Comparison of ENCODE assay signal across 9 cellular contexts in the genomic region with DNA sequence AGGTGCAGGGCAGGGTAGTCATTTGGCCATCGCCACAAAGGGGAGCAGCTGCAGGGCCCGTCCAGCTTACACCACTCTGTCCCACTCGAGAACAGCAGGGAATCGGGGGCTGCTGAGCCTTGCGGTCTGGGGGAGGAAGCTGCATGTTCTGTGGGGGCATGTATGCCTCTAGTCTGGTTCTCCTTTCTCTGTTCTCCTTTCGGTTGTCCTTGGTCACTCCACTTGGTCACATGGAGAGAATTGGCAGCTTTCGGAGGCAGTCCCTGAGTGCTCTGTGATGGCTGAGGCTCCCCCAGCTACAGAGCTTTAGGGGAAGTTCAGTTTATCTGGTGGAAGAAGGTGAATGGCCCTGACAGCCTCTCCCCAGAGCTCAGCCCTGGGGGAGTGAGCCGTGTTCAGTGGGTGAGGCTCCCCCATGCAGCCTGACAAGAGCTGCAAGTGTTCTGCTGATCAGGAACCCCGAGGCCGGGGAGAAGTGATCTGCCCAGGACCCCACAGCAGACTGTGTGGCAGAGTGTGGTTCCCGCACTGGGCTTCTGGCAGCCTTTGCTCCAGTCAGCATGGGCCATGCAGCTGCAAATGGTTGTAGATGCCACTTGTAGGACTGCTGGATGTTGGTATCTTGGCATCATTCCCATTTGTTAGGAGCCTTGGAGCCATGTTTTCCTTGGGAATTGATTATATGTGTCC. TPM values are rescaled to one million over a fixed set of nuclear protein-coding genes. Genes with fewer than 3 reads are reported as not detected.
DNase-seq lines count a peak whose midpoint lies in the region; ATAC-seq and TF ChIP-seq lines count a peak whose summit lies in the region.
"Had no signal": no experiment of that assay in that cellular context is flagged by ENCODE, and none has a peak within 500 bp of the region (broad histone marks: within the 10 kb centered on the region; RNA-seq: fewer than 3 reads in every experiment).

No MANE protein-coding gene starts in this region.

- peak overlapping the region; percentile 76 to 94 for H3K4me3 Mint-ChIP-seq in activated T-cell treated with anti-CD3 and anti-CD28 coated beads, Interleukin-2, amount 50 U/mL, for 72 hours
- H3K4me3 Mint-ChIP-seq in memory B cell (peak overlapping the region; percentile 83), WTC11 (no peak overlapping the region), chondrocyte (ENCODE audit: unreplicated experiment) (no peak overlapping the region)

- DNase-seq in GM10248 (ENCODE audit: extremely low spot score) (peak; percentile 82), memory B cell (ENCODE audit: low spot score in 2 of 2) (peak; percentile 44 to 74), NCI-H187 treated with DMSO at 0.1 percent for 48 hours (lab: John Stamatoyannopoulos, UW) (no peak), WTC11 (ENCODE audit: low spot score) (no peak), chondrocyte (ENCODE audit: low spot score) (no peak)
- DNase-seq in activated T-cell treated with anti-CD3 and anti-CD28 coated beads, Interleukin-2, amount 50 U/mL, for 72 hours = peak in 1 of 2 donors; percentile 11

- TF ChIP-seq CTCF in GM10248 (IDR thresholded peaks at IDR 0.05; ENCODE audit: control extremely low read depth, extremely low read depth, low read depth, missing control alignments) = no peak
- no peak for TF ChIP-seq CTCF in WTC11 (IDR thresholded peaks at IDR 0.05)
- TF ChIP-seq CTCF in chondrocyte (IDR thresholded peaks at IDR 0.05) = no peak

- no peaks in the 10 kb centered on the region for H3K36me3 Mint-ChIP-seq in activated T-cell treated with anti-CD3 and anti-CD28 coated beads, Interleukin-2, amount 50 U/mL, for 72 hours (ENCODE audit: insufficient read depth in 2 of 2)
- H3K36me3 Mint-ChIP-seq in memory B cell (no peaks in the 10 kb centered on the region), WTC11 (no peaks in the 10 kb centered on the region), chondrocyte (ENCODE audit: low read depth) (no peaks in the 10 kb centered on the region)

- no peaks in the 10 kb centered on the region for H3K27me3 Mint-ChIP-seq in activated T-cell treated with anti-CD3 and anti-CD28 coated beads, Interleukin-2, amount 50 U/mL, for 72 hours (ENCODE audit: low read depth)
- H3K27me3 Mint-ChIP-seq in memory B cell (no peaks in the 10 kb centered on the region), WTC11 (ENCODE audit: low read depth) (no peaks in the 10 kb centered on the region; the same call in 1 of the 2 replicates), chondrocyte (ENCODE audit: low read depth) (peaks cover 19% of the 10 kb centered on the region)

- peak overlapping the region; percentile 90 for H3K27ac Mint-ChIP-seq in activated T-cell treated with anti-CD3 and anti-CD28 coated beads, Interleukin-2, amount 50 U/mL, for 72 hours
- peak overlapping the region; percentile 85 for H3K27ac Mint-ChIP-seq in memory B cell
- H3K27ac Mint-ChIP-seq in WTC11 = no peak overlapping the region
- no peak overlapping the region for H3K27ac Mint-ChIP-seq in chondrocyte (ENCODE audit: unreplicated experiment)

- POLR2A ChIA-PET in GM10248 (lab: Yijun Ruan, JAX) (no interaction called here), WTC11 (lab: Charles Lee) (no interaction called here)

- ATAC-seq in GM19438 (IDR thresholded peaks at IDR 0.05; ENCODE audit: low read depth, unreplicated experiment) (peak; percentile 93), HG03442 (IDR thresholded peaks at IDR 0.05; ENCODE audit: unreplicated experiment) (peak; percentile 88), memory B cell (ENCODE audit: low read depth) (peak; percentile 92), WTC11 (no peak)
- peak; percentile 53 to 62 for ATAC-seq in activated T-cell treated with anti-CD3 and anti-CD28 coated beads, Interleukin-2, amount 50 U/mL, for 72 hours (replicated peaks in 1 of 2)
- ATAC-seq: Panc1 had no signal

- peaks cover 30% of the 10 kb centered on the region for H3K4me1 Mint-ChIP-seq in activated T-cell treated with anti-CD3 and anti-CD28 coated beads, Interleukin-2, amount 50 U/mL, for 72 hours (ENCODE audit: low read depth)
- H3K4me1 Mint-ChIP-seq in memory B cell = peaks cover 42% of the 10 kb centered on the region
- peaks cover 12% of the 10 kb centered on the region for H3K4me1 Mint-ChIP-seq in WTC11
- H3K4me1 Mint-ChIP-seq in chondrocyte (ENCODE audit: low read depth) = peaks cover 9% of the 10 kb centered on the region

- CTCF ChIA-PET in GM10248 (lab: Yijun Ruan, JAX) = interaction anchor here (0.9 to 4.1 kb wide), 7 partner anchors 13 to 102 kb away, joined by 3 to 15 read pairs (median 5); no protein-coding TSS in a partner anchor
- CTCF ChIA-PET in WTC11 (lab: Charles Lee) = interaction anchor here (1.0 to 1.6 kb wide), 3 partner anchors 19 to 106 kb away, joined by 3 to 6 read pairs (median 4); no protein-coding TSS in a partner anchor

- H3K9me3 Mint-ChIP-seq in activated T-cell treated with anti-CD3 and anti-CD28 coated beads, Interleukin-2, amount 50 U/mL, for 72 hours = no peaks in the 10 kb centered on the region
- H3K9me3 Mint-ChIP-seq in memory B cell = no peaks in the 10 kb centered on the region
- peaks cover 4% of the 10 kb centered on the region; the same call in 1 of the 2 replicates for H3K9me3 Mint-ChIP-seq in WTC11
- no peaks in the 10 kb centered on the region for H3K9me3 Mint-ChIP-seq in chondrocyte (ENCODE audit: low read depth)

TF ChIP-seq in WTC11, 78 proteins besides CTCF, POLR2A, EP300 and RAD21 (continues in another document):
- TF ChIP-seq, protein P1, sequence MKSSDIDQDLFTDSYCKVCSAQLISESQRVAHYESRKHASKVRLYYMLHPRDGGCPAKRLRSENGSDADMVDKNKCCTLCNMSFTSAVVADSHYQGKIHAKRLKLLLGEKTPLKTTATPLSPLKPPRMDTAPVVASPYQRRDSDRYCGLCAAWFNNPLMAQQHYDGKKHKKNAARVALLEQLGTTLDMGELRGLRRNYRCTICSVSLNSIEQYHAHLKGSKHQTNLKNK (CRISPR knock-in tag; IDR thresholded peaks at IDR 0.05) = no peak
- TF ChIP-seq TEAD1 (CRISPR knock-in tag; IDR thresholded peaks at IDR 0.05) = no peak
- TF ChIP-seq ZNF138 (CRISPR knock-in tag; conservative IDR thresholded peaks at IDR 0.05) = no peak
- TF ChIP-seq GRHL2 (CRISPR knock-in tag; IDR thresholded peaks at IDR 0.05; ENCODE audit: insufficient replicate concordance, severe bottlenecking) = no peak
- TF ChIP-seq, protein P2, sequence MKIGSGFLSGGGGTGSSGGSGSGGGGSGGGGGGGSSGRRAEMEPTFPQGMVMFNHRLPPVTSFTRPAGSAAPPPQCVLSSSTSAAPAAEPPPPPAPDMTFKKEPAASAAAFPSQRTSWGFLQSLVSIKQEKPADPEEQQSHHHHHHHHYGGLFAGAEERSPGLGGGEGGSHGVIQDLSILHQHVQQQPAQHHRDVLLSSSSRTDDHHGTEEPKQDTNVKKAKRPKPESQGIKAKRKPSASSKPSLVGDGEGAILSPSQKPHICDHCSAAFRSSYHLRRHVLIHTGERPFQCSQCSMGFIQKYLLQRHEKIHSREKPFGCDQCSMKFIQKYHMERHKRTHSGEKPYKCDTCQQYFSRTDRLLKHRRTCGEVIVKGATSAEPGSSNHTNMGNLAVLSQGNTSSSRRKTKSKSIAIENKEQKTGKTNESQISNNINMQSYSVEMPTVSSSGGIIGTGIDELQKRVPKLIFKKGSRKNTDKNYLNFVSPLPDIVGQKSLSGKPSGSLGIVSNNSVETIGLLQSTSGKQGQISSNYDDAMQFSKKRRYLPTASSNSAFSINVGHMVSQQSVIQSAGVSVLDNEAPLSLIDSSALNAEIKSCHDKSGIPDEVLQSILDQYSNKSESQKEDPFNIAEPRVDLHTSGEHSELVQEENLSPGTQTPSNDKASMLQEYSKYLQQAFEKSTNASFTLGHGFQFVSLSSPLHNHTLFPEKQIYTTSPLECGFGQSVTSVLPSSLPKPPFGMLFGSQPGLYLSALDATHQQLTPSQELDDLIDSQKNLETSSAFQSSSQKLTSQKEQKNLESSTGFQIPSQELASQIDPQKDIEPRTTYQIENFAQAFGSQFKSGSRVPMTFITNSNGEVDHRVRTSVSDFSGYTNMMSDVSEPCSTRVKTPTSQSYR (CRISPR knock-in tag; IDR thresholded peaks at IDR 0.05) = no peak
- TF ChIP-seq ZNF121 (CRISPR knock-in tag; IDR thresholded peaks at IDR 0.05) = no peak
- no peak for TF ChIP-seq TP53 (CRISPR knock-in tag; IDR thresholded peaks at IDR 0.05)
- TF ChIP-seq NR3C1 (CRISPR knock-in tag; conservative IDR thresholded peaks at IDR 0.05; ENCODE audit: low read depth) = no peak
- TF ChIP-seq ZNF219 (CRISPR knock-in tag; IDR thresholded peaks at IDR 0.05; ENCODE audit: borderline replicate concordance) = no peak
- TF ChIP-seq, protein P3, sequence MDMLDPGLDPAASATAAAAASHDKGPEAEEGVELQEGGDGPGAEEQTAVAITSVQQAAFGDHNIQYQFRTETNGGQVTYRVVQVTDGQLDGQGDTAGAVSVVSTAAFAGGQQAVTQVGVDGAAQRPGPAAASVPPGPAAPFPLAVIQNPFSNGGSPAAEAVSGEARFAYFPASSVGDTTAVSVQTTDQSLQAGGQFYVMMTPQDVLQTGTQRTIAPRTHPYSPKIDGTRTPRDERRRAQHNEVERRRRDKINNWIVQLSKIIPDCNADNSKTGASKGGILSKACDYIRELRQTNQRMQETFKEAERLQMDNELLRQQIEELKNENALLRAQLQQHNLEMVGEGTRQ (CRISPR knock-in tag; IDR thresholded peaks at IDR 0.05) = no peak
- TF ChIP-seq, protein P4, sequence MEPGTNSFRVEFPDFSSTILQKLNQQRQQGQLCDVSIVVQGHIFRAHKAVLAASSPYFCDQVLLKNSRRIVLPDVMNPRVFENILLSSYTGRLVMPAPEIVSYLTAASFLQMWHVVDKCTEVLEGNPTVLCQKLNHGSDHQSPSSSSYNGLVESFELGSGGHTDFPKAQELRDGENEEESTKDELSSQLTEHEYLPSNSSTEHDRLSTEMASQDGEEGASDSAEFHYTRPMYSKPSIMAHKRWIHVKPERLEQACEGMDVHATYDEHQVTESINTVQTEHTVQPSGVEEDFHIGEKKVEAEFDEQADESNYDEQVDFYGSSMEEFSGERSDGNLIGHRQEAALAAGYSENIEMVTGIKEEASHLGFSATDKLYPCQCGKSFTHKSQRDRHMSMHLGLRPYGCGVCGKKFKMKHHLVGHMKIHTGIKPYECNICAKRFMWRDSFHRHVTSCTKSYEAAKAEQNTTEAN (CRISPR knock-in tag; IDR thresholded peaks at IDR 0.05) = no peak
- TF ChIP-seq CREB1 (CRISPR knock-in tag; IDR thresholded peaks at IDR 0.05) = no peak
- TF ChIP-seq PRRX2 (CRISPR knock-in tag; IDR thresholded peaks at IDR 0.05) = no peak
- no peak for TF ChIP-seq MYBL2 (CRISPR knock-in tag; IDR thresholded peaks at IDR 0.05)
- no peak for TF ChIP-seq ZNF317 (CRISPR knock-in tag; IDR thresholded peaks at IDR 0.05; ENCODE audit: borderline replicate concordance, low read depth)
- TF ChIP-seq JAZF1 (CRISPR knock-in tag; IDR thresholded peaks at IDR 0.05) = no peak
- TF ChIP-seq ZNF671 (CRISPR knock-in tag; IDR thresholded peaks at IDR 0.05) = no peak

RNA-seq across cellular contexts. Expression of a gene that starts 22.3 kb away (rescaled TPM):
- total RNA-seq in activated T-cell treated with anti-CD3 and anti-CD28 coated beads, Interleukin-2, amount 50 U/mL, for 72 hours = under 1 TPM in 1 of 2 donors, not detected in 1; 0.19 TPM
- total RNA-seq in WTC11 (2021) = 0.99 to 1.4 TPM (median 1.2 TPM) in 3 replicates
- 0.07 TPM in 1 of 3 replicates, not detected in the others for total RNA-seq in chondrocyte

Comparison
In these comparisons a context has a peak if more than half of its experiments do, and no peak if none do; other contexts are left out.
1. DNase-seq: peak in GM10248 (single experiment) and memory B cell (2 of 2); none in NCI-H187 treated with DMSO at 0.1 percent for 48 hours (single experiment), WTC11 (single experiment) and chondrocyte (single experiment).
2. H3K27ac Mint-ChIP-seq: peak in activated T-cell treated with anti-CD3 and anti-CD28 coated beads, Interleukin-2, amount 50 U/mL, for 72 hours (single experiment) and memory B cell (single experiment); none in WTC11 (single experiment) and chondrocyte (single experiment).
3. H3K4me3 Mint-ChIP-seq: peak in activated T-cell treated with anti-CD3 and anti-CD28 coated beads, Interleukin-2, amount 50 U/mL, for 72 hours (2 of 2) and memory B cell (single experiment); none in WTC11 (single experiment) and chondrocyte (single experiment).